Comparison of ENCODE assay signal across 8 cellular contexts in genomic region chr19:1360818-1361461, GRCh38. TPM values are rescaled to one million over a fixed set of nuclear protein-coding genes. Genes with fewer than 3 reads are reported as not detected.
DNase-seq lines count a peak whose midpoint lies in the region; ATAC-seq, FAIRE-seq and TF ChIP-seq lines count a peak whose summit lies in the region.

No MANE protein-coding gene starts in this region.

- intact Hi-C loops in posterior vena cava (cut with DNase I) (no loop called here), Caco-2 (cut with micrococcal nuclease; ENCODE audit: unreplicated experiment) (no loop called here), CD14-positive monocyte (cut with micrococcal nuclease) (no loop called here)

- H3K27me3 Mint-ChIP-seq in Caco-2 (ENCODE audit: insufficient read depth, unreplicated experiment) (no peaks in the 10 kb centered on the region), CD14-positive monocyte (ENCODE audit: low read depth in 3 of 3) (peaks cover under 1 to 7% (median 5%) of the 10 kb centered on the region in 3 donors)

- H3K36me3 Mint-ChIP-seq in Caco-2 (ENCODE audit: insufficient read depth, unreplicated experiment) (peaks cover 60% of the 10 kb centered on the region), CD14-positive monocyte (peaks cover 60 to 71% of the 10 kb centered on the region in 2 donors)

- H3K9me3 Mint-ChIP-seq in Caco-2 (ENCODE audit: unreplicated experiment) (no peaks in the 10 kb centered on the region), CD14-positive monocyte (peaks cover 0 to 3% (median 0%) of the 10 kb centered on the region in 7 donors)

- H3K27ac Mint-ChIP-seq in Caco-2 (ENCODE audit: unreplicated experiment) (no peak overlapping the region), CD14-positive monocyte (peak overlapping the region in 1 of 7 donors; percentile 64)

- no TSS peak for BruUV-seq in Caco-2 (replicated peaks; lab: Mats Ljungman, UMichigan)

- H3K27me3 ChIP-seq in SJCRH30 (no peaks in the 10 kb centered on the region), Caco-2 (replicated peaks; ENCODE audit: control insufficient read depth, insufficient read depth, low read length) (no peaks in the 10 kb centered on the region)

- POLR2A ChIA-PET in Caco-2 (lab: Charles Lee): no interaction called here

- no peak for FAIRE-seq in frontal cortex (lab: Jason Lieb, UNC)

- H3K27ac ChIP-seq in SJCRH30: peak overlapping the region; percentile 89

- H3K36me3 ChIP-seq in SJCRH30 (peaks cover 31% of the 10 kb centered on the region), Caco-2 (ENCODE audit: control insufficient read depth, insufficient read depth, low read length) (peaks cover 1% of the 10 kb centered on the region; the same call in 1 of the 2 replicates)

- H3K4me1 ChIP-seq in SJCRH30 (peaks cover 25% of the 10 kb centered on the region), Caco-2 (no peaks in the 10 kb centered on the region)

- H3K4me1 Mint-ChIP-seq in Caco-2 (ENCODE audit: low read depth, unreplicated experiment) (peaks cover 2% of the 10 kb centered on the region), CD14-positive monocyte (peaks cover 25% of the 10 kb centered on the region)

- CTCF ChIA-PET in Caco-2 (lab: Charles Lee): no interaction called here

- TF ChIP-seq CTCF in Caco-2 (IDR thresholded peaks at IDR 0.05; ENCODE audit: insufficient read depth in 1 of 2, low read depth in 1 of 2, low read length in 1 of 2, severe bottlenecking in 1 of 2, unreplicated experiment in 1 of 2) (no peak), CD14-positive monocyte (IDR thresholded peaks at IDR 0.05) (no peak)

- in situ Hi-C loops in G401 (cut with HindIII; ENCODE audit: low sequenced_read_pairs): no loop called here

- no peaks in the 10 kb centered on the region for H3K9me3 ChIP-seq in SJCRH30 (replicated peaks)
- no peaks in the 10 kb centered on the region for H3K9me3 ChIP-seq in Caco-2

- H3K4me3 ChIP-seq in SJCRH30 (peak overlapping the region; percentile 58), Caco-2 (ENCODE audit: low read depth, low read length) (no peak overlapping the region)

- H3K4me3 Mint-ChIP-seq in Caco-2 (ENCODE audit: unreplicated experiment) (no peak overlapping the region), CD14-positive monocyte (no peak overlapping the region)

- DNase-seq in G401 (ENCODE audit: low spot score): peak; percentile 42
- DNase-seq in SJCRH30: peak; percentile 84 to 86
- DNase-seq in frontal cortex (ENCODE audit: low spot score in 2 of 2): peak; percentile 74 to 79
- peak; percentile 88 for DNase-seq in posterior vena cava (ENCODE audit: low spot score)
- DNase-seq in Caco-2: no peak
- DNase-seq in CD14-positive monocyte (ENCODE audit: low spot score): no peak
- no peak for DNase-seq in RKO (ENCODE audit: low spot score)

- ATAC-seq in HG02763 (IDR thresholded peaks at IDR 0.05; ENCODE audit: unreplicated experiment): no peak

RNA-seq across cellular contexts. Expression of gene NDUFS7, which starts 22.8 kb away (rescaled TPM):
- 123 TPM in 2 replicates for total RNA-seq in G401 (2014; rRNA removed; shearing (Covaris generic))
- 31.4 and 39.6 TPM in 2 replicates for total RNA-seq in SJCRH30 (2014; rRNA removed; shearing (Covaris generic))
- 27.7 TPM for total RNA-seq in frontal cortex
- 10 to 100 TPM; 54.4 to 55.1 TPM for total RNA-seq in posterior vena cava
- 111 and 114 TPM in 2 replicates for total RNA-seq in Caco-2 (2022)
- 100 to 1,000 TPM; 211 to 232 TPM for polyA plus RNA-seq in CD14-positive monocyte

RNA-seq across cellular contexts. Expression of gene GAMT, which starts 40.4 kb away (rescaled TPM):
- 110 and 116 TPM in 2 replicates for total RNA-seq in G401 (2014; rRNA removed; shearing (Covaris generic))
- 13.7 and 15.2 TPM in 2 replicates for total RNA-seq in SJCRH30 (2014; rRNA removed; shearing (Covaris generic))
- total RNA-seq in frontal cortex (15.5 TPM), posterior vena cava (10 to 100 TPM in 1 of 2 donors, 1 to 10 TPM in 1; 8.7 to 12.8 TPM), Caco-2 (2022) (67.3 and 75.7 TPM in 2 replicates)
- polyA plus RNA-seq in CD14-positive monocyte: under 1 TPM; 0.95 to 0.96 TPM

RNA-seq across cellular contexts. Expression of gene DAZAP1, which starts 46.4 kb away (rescaled TPM):
- total RNA-seq in G401 (2014; rRNA removed; shearing (Covaris generic)): 153 and 193 TPM in 2 replicates
- 132 and 138 TPM in 2 replicates for total RNA-seq in SJCRH30 (2014; rRNA removed; shearing (Covaris generic))
- total RNA-seq in frontal cortex (43.6 TPM), posterior vena cava (10 to 100 TPM; 59.7 to 75.8 TPM), Caco-2 (2022) (165 and 180 TPM in 2 replicates)
- polyA plus RNA-seq in CD14-positive monocyte: 1 to 10 TPM; 3.3 to 4.2 TPM

Comparison
In these comparisons a context has a peak if more than half of its experiments do, and no peak if none do; other contexts are left out.
1. DNase-seq: peak in G401 (single experiment), SJCRH30 (2 of 2), frontal cortex (2 of 2) and posterior vena cava (single experiment); none in Caco-2 (0 of 2), CD14-positive monocyte (single experiment) and RKO (single experiment).